1 cellular context compared by ENCODE assay signal in the genomic region with DNA sequence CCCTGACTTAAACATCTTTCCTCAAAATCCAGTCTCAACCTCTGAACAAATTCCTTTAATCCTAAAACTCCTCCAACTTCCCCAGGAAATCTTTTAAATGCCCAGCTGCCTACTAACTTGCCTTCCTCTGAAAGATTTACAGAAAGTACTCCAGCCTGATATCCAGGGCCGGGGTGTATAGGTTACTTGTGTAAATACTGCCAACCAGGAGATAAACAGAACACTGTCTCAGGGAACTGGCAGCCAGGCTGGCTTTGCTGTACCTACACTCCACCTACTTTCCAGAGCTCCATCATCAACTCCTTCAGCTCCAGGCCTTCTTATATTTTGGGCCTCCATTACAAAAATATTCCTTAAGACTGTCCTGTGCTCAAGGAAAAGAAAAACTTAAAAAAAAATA.
TF ChIP-seq lines count a peak whose summit lies in the region.

No MANE protein-coding gene starts in this region.

TF ChIP-seq in GM23338, 12 proteins besides CTCF, POLR2A, EP300 and RAD21 (continued from another document):
- TF ChIP-seq CREB1 (CRISPR knock-in tag; IDR thresholded peaks at IDR 0.05; ENCODE audit: low read depth) (no peak), STAT1 (IDR thresholded peaks at IDR 0.05; ENCODE audit: unreplicated experiment) (no peak), REST (IDR thresholded peaks at IDR 0.05; ENCODE audit: unreplicated experiment) (no peak), JUNB (IDR thresholded peaks at IDR 0.05; ENCODE audit: unreplicated experiment) (no peak), NANOG (IDR thresholded peaks at IDR 0.05; ENCODE audit: borderline replicate concordance) (no peak), EZH2phosphoT487 (IDR thresholded peaks at IDR 0.05; ENCODE audit: unreplicated experiment) (no peak), POLR2AphosphoS5 (IDR thresholded peaks at IDR 0.05; ENCODE audit: low read depth) (no peak), ZNF331 (CRISPR knock-in tag; IDR thresholded peaks at IDR 0.05; ENCODE audit: low read depth) (no peak), EZH2 (IDR thresholded peaks at IDR 0.05; ENCODE audit: low read depth, unreplicated experiment) (no peak), ZNF114 (CRISPR knock-in tag; IDR thresholded peaks at IDR 0.05) (no peak)
